In genomic region chr10:132206806-132207535, GRCh38 we compare ENCODE assay signal across 1 cellular context.
TF ChIP-seq lines count a peak whose summit lies in the region.

No MANE protein-coding gene starts in this region.

TF ChIP-seq in IMR-90, 13 proteins besides CTCF, POLR2A, EP300 and RAD21 (continued from another document):
- TF ChIP-seq, protein P1, sequence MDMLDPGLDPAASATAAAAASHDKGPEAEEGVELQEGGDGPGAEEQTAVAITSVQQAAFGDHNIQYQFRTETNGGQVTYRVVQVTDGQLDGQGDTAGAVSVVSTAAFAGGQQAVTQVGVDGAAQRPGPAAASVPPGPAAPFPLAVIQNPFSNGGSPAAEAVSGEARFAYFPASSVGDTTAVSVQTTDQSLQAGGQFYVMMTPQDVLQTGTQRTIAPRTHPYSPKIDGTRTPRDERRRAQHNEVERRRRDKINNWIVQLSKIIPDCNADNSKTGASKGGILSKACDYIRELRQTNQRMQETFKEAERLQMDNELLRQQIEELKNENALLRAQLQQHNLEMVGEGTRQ (IDR thresholded peaks at IDR 0.05; ENCODE audit: low read depth, low read length): no peak
- TF ChIP-seq MAZ (IDR thresholded peaks at IDR 0.05; ENCODE audit: borderline replicate concordance, low read depth, low read length) (no peak), CHD1 (IDR thresholded peaks at IDR 0.05; ENCODE audit: low read depth, low read length) (no peak), SMC3 (IDR thresholded peaks at IDR 0.05; ENCODE audit: low read depth, low read length) (no peak), CEBPB (IDR thresholded peaks at IDR 0.05; ENCODE audit: low read depth, low read length) (no peak)
- TF ChIP-seq, protein P2, sequence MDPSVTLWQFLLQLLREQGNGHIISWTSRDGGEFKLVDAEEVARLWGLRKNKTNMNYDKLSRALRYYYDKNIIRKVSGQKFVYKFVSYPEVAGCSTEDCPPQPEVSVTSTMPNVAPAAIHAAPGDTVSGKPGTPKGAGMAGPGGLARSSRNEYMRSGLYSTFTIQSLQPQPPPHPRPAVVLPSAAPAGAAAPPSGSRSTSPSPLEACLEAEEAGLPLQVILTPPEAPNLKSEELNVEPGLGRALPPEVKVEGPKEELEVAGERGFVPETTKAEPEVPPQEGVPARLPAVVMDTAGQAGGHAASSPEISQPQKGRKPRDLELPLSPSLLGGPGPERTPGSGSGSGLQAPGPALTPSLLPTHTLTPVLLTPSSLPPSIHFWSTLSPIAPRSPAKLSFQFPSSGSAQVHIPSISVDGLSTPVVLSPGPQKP (IDR thresholded peaks at IDR 0.05; ENCODE audit: borderline replicate concordance, low read depth, low read length): no peak
